8 cellular contexts compared by ENCODE assay signal in the genomic region with DNA sequence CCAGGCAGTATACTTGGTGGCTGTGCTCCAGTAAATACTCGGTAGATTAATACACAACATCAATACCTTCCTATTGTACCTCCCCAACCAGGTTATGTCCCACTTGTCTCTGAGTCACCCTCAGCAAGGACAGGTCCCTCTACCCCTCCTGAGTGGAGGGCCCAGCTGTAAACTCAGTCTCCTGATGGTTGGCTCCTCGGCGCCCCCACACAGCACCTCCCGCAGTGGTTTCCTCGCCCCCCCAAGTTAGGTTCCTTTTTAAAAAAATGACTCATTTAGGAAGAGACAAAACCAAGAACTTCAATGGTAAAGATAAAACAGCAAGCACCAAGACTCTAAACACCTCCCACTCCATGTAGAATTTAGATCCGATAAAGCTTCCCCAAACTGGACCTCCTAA.
DNase-seq lines count a peak whose midpoint lies in the region; ATAC-seq and TF ChIP-seq lines count a peak whose summit lies in the region.

No MANE protein-coding gene starts in this region.

- no peak overlapping the region for H3K27ac ChIP-seq in PC-3 (ENCODE audit: low read length)

- peak overlapping the region; percentile 81 for H3K27ac Mint-ChIP-seq in activated naive CD8-positive, alpha-beta T cell treated with anti-CD3 and anti-CD28 coated beads, Interleukin-2, amount 10 ng/mL, durations not matched to agents 7 days and 5 days

- no peaks in the 10 kb centered on the region for H3K36me3 ChIP-seq in PC-3 (ENCODE audit: low read depth, low read length)

- peaks cover 29% of the 10 kb centered on the region for H3K36me3 Mint-ChIP-seq in activated naive CD8-positive, alpha-beta T cell treated with anti-CD3 and anti-CD28 coated beads, Interleukin-2, amount 10 ng/mL, durations not matched to agents 7 days and 5 days

- no peaks in the 10 kb centered on the region for H4K20me1 ChIP-seq in PC-3 (ENCODE audit: low read length)

- POLR2A ChIA-PET in activated naive CD8-positive, alpha-beta T cell treated with anti-CD3 and anti-CD28 coated beads, Interleukin-2, amount 10 ng/mL, durations not matched to agents 7 days and 5 days (lab: Charles Lee), result interaction anchor here (0.8 to 1.9 kb wide), 8 partner anchors 8 to 82 kb away, joined by 3 to 23 read pairs (median 5); no protein-coding TSS in a partner anchor
- POLR2A ChIA-PET in PC-3 (lab: Charles Lee; ENCODE audit: unreplicated experiment), result interaction anchor here (0.5 kb wide), 1 partner anchor 165 kb away, joined by 18 read pairs; no protein-coding TSS in a partner anchor

- intact Hi-C loops in PC-3 (cut with micrococcal nuclease), result no loop called here

- no peaks in the 10 kb centered on the region for H3K9me3 ChIP-seq in PC-3 (ENCODE audit: low read length)

- peaks cover 59% of the 10 kb centered on the region for H3K4me1 Mint-ChIP-seq in activated naive CD8-positive, alpha-beta T cell treated with anti-CD3 and anti-CD28 coated beads, Interleukin-2, amount 10 ng/mL, durations not matched to agents 7 days and 5 days

- no peaks in the 10 kb centered on the region for H3K27me3 Mint-ChIP-seq in activated naive CD8-positive, alpha-beta T cell treated with anti-CD3 and anti-CD28 coated beads, Interleukin-2, amount 10 ng/mL, durations not matched to agents 7 days and 5 days

- TF ChIP-seq CTCF in PC-3 (conservative IDR thresholded peaks at IDR 0.05; ENCODE audit: low read depth, low read length), result no peak

- no peaks in the 10 kb centered on the region for H3K9me3 Mint-ChIP-seq in activated naive CD8-positive, alpha-beta T cell treated with anti-CD3 and anti-CD28 coated beads, Interleukin-2, amount 10 ng/mL, durations not matched to agents 7 days and 5 days

- no peak overlapping the region for H3K4me3 ChIP-seq in PC-3 (ENCODE audit: low read length)

- DNase-seq in T follicular helper cell (ENCODE audit: low read depth) (peak; percentile 18), NCI-H82 treated with DMSO at 0.1 percent for 48 hours (lab: John Stamatoyannopoulos, UW; ENCODE audit: unreplicated experiment) (no peak), PC-3 (no peak), NCI-H748 treated with DMSO at 0.1 percent for 48 hours (lab: John Stamatoyannopoulos, UW) (no peak)
- peak; percentile 59 for DNase-seq in activated naive CD8-positive, alpha-beta T cell treated with anti-CD3 and anti-CD28 coated beads, Interleukin-2, amount 10 ng/mL, durations not matched to agents 7 days and 5 days
- DNase-seq in stimulated activated CD8-positive, alpha-beta memory T cell treated with anti-CD3 and anti-CD28 coated beads, Interleukin-12 subunit alpha, Interleukin-12 subunit beta, amount 100 ng/mL, for 4 hours (ENCODE audit: low read depth), result peak; percentile 58

- CTCF ChIA-PET in PC-3 (lab: Charles Lee), result no interaction called here

- peaks cover 8% of the 10 kb centered on the region for H3K4me1 ChIP-seq in PC-3 (ENCODE audit: insufficient read depth, low read length)

- no peak overlapping the region for H2AFZ ChIP-seq in PC-3 (ENCODE audit: low read length)

- no peaks in the 10 kb centered on the region for H3K9me2 ChIP-seq in PC-3 (replicated peaks; ENCODE audit: low read length)

- peak; percentile 27 for ATAC-seq in GM19351 (IDR thresholded peaks at IDR 0.05; ENCODE audit: unreplicated experiment)
- ATAC-seq in activated naive CD8-positive, alpha-beta T cell treated with anti-CD3 and anti-CD28 coated beads, Interleukin-2, amount 10 ng/mL, durations not matched to agents 7 days and 5 days (ENCODE audit: low read depth), result peak; percentile 84
- ATAC-seq in HG02678 (IDR thresholded peaks at IDR 0.05; ENCODE audit: unreplicated experiment), result no peak
- ATAC-seq in PC-3, result no peak

- no TSS peak for BruUV-seq in PC-3 (replicated peaks; lab: Mats Ljungman, UMichigan)

- peaks cover 51% of the 10 kb centered on the region for H3K79me2 ChIP-seq in PC-3 (ENCODE audit: low read length)

- H3K4me2 ChIP-seq in PC-3 (ENCODE audit: low read length), result no peak overlapping the region

- peak overlapping the region; percentile 77 for H3K4me3 Mint-ChIP-seq in activated naive CD8-positive, alpha-beta T cell treated with anti-CD3 and anti-CD28 coated beads, Interleukin-2, amount 10 ng/mL, durations not matched to agents 7 days and 5 days

- no peak overlapping the region for H3K9ac ChIP-seq in PC-3 (ENCODE audit: low read length)

- H3K27me3 ChIP-seq in PC-3 (ENCODE audit: low read length), result no peaks in the 10 kb centered on the region

- H3F3A ChIP-seq in PC-3 (ENCODE audit: low read length, unreplicated experiment), result no peaks in the 10 kb centered on the region

Comparison
In these comparisons a context has a peak if more than half of its experiments do, and no peak if none do; other contexts are left out.
1. ATAC-seq: peak in GM19351 (single experiment) and activated naive CD8-positive, alpha-beta T cell treated with anti-CD3 and anti-CD28 coated beads, Interleukin-2, amount 10 ng/mL, durations not matched to agents 7 days and 5 days (single experiment); none in HG02678 (single experiment) and PC-3 (single experiment).
2. DNase-seq: peak in T follicular helper cell (single experiment), activated naive CD8-positive, alpha-beta T cell treated with anti-CD3 and anti-CD28 coated beads, Interleukin-2, amount 10 ng/mL, durations not matched to agents 7 days and 5 days (single experiment) and stimulated activated CD8-positive, alpha-beta memory T cell treated with anti-CD3 and anti-CD28 coated beads, Interleukin-12 subunit alpha, Interleukin-12 subunit beta, amount 100 ng/mL, for 4 hours (single experiment); none in NCI-H82 treated with DMSO at 0.1 percent for 48 hours (single experiment), PC-3 (single experiment) and NCI-H748 treated with DMSO at 0.1 percent for 48 hours (single experiment).